ENCODE assay signal across 18 cellular contexts in the genomic region with DNA sequence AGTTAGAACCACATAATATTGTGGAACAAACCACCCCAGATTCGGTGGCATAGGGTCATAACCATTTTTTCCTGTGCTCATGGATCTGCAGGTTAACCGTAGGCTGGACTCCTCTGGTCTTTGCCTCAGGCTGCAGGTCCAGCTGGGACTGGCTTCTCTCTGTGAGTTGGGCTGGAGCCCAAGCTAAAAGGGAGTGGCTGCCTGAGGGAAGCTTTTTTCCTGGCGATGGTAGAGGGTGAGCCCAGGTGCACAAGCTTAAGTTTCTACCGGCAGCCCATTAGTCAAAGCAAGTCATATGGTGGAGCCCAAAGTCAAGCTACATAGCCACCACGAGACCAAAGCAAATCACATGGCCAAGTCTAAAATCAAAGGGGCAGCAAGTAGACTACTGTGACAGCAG. TPM values are rescaled to one million over a fixed set of nuclear protein-coding genes. Genes with fewer than 3 reads are reported as not detected.
DNase-seq lines count a peak whose midpoint lies in the region; ATAC-seq, FAIRE-seq and TF ChIP-seq lines count a peak whose summit lies in the region.
"Had no signal": no experiment of that assay in that cellular context is flagged by ENCODE, and none has a peak within 500 bp of the region (broad histone marks: within the 10 kb centered on the region; RNA-seq: fewer than 3 reads in every experiment).

No MANE protein-coding gene starts in this region.

- H3K27me3 ChIP-seq in thyroid gland: no peaks in the 10 kb centered on the region
- no peaks in the 10 kb centered on the region for H3K27me3 ChIP-seq in sigmoid colon

- no peak for FAIRE-seq in GM12891 (lab: Jason Lieb, UNC)
- FAIRE-seq: A549, GM18507 had no signal

- intact Hi-C loops in thyroid gland (cut with DNase I): no loop called here
- intact Hi-C loops in sigmoid colon (cut with DNase I): no loop called here

- no peaks in the 10 kb centered on the region for H3K9me3 ChIP-seq in thyroid gland
- no peaks in the 10 kb centered on the region for H3K9me3 ChIP-seq in sigmoid colon
- H3K9me3 ChIP-seq: A549 had no signal

- no peak for ATAC-seq in HG02852 (IDR thresholded peaks at IDR 0.05; ENCODE audit: unreplicated experiment)
- ATAC-seq: A549, Panc1 had no signal

- TF ChIP-seq POLR2A in thyroid gland (IDR thresholded peaks at IDR 0.05) (no peak), sigmoid colon (IDR thresholded peaks at IDR 0.05) (no peak), GM12891 (IDR thresholded peaks at IDR 0.05; ENCODE audit: low read depth, low read length) (no peak)

- TF ChIP-seq CTCF in thyroid gland (IDR thresholded peaks at IDR 0.05): no peak
- no peak for TF ChIP-seq CTCF in sigmoid colon (IDR thresholded peaks at IDR 0.05)

- DNase-seq in NCI-H82 (lab: John Stamatoyannopoulos, UW): peak; percentile 40
- DNase-seq in NCI-H82 treated with DMSO at 0.1 percent for 48 hours (lab: John Stamatoyannopoulos, UW; ENCODE audit: unreplicated experiment): no peak
- peak; percentile 63 for DNase-seq in NCI-H69 (lab: John Stamatoyannopoulos, UW)
- peak; percentile 14 for DNase-seq in epithelial cell of prostate (ENCODE audit: low read depth, low spot score)
- peak; percentile 18 to 48 for DNase-seq in thyroid gland
- DNase-seq in sigmoid colon: no peak
- DNase-seq in GM12891 (ENCODE audit: insufficient read length, low spot score): no peak
- DNase-seq: DMS153, EL, NCI-H1436 treated with DMSO at 0.1 percent for 48 hours, NCI-H510A treated with DMSO at 0.1 percent for 48 hours had no signal

- 56 to 58% methylated on average over 5 of the region's 5 CpGs for WGBS in thyroid gland, 2 donors
- WGBS in sigmoid colon, 2 donors: 44 to 87% methylated on average over 5 of the region's 5 CpGs

- H3K4me3 ChIP-seq in thyroid gland (replicated peaks in 1 of 3) (no peak overlapping the region), sigmoid colon (no peak overlapping the region)
- H3K4me3 ChIP-seq: A549 had no signal

- H3K4me1 ChIP-seq in thyroid gland (peaks cover 5 to 8% of the 10 kb centered on the region in 2 donors), sigmoid colon (no peaks in the 10 kb centered on the region)
- H3K4me1 ChIP-seq: A549 had no signal

- no peak for TF ChIP-seq EP300 in sigmoid colon (IDR thresholded peaks at IDR 0.05)

- H3K36me3 ChIP-seq in thyroid gland (no peaks in the 10 kb centered on the region), sigmoid colon (no peaks in the 10 kb centered on the region)

- H3K27ac ChIP-seq in epithelial cell of prostate: no peak overlapping the region
- H3K27ac ChIP-seq in thyroid gland: no peak overlapping the region
- no peak overlapping the region for H3K27ac ChIP-seq in sigmoid colon
- H3K27ac ChIP-seq: A549, C4-2B had no signal

TF ChIP-seq in GM12891, 5 proteins besides CTCF, POLR2A, EP300 and RAD21:
- no peak for TF ChIP-seq TAF1 (IDR thresholded peaks at IDR 0.05; ENCODE audit: low read depth, low read length)

RNA-seq across cellular contexts. Expression of a gene that starts 13.8 kb away (rescaled TPM):
- total RNA-seq in thyroid gland (1 to 10 TPM in 3 of 4 donors, under 1 TPM in 1; 0.54 to 9.3 (median 2.6) TPM), sigmoid colon (1 to 10 TPM in 2 of 4 donors, under 1 TPM in 2; 0.55 to 1.9 (median 0.86) TPM)
- polyA plus RNA-seq in sigmoid colon: 1 to 10 TPM in 1 of 3 donors, under 1 TPM in 1, not detected in 1; 0.38 to 1.2 TPM
- polyA plus RNA-seq in GM12891 (2012; ENCODE audit: low read depth, missing spikeins): not detected
- polyA plus RNA-seq: IgD-negative memory B cell had no signal

RNA-seq across cellular contexts. Expression of a gene that starts 31.6 kb away (rescaled TPM):
- total RNA-seq in thyroid gland (under 1 TPM in 1 of 4 donors, not detected in 3; 0.67 TPM), sigmoid colon (not detected)
- under 1 TPM in 1 of 3 donors, not detected in 2; 0.10 TPM for polyA plus RNA-seq in sigmoid colon
- polyA plus RNA-seq in GM12891 (2012; ENCODE audit: low read depth, missing spikeins): 0.22 TPM
- total RNA-seq: LHCN-M2 had no signal
- polyA plus RNA-seq: IgD-negative memory B cell had no signal

RNA-seq across cellular contexts. Expression of a gene that starts 36.5 kb away (rescaled TPM):
- total RNA-seq in thyroid gland: 10 to 100 TPM; 11.0 to 18.3 (median 15.9) TPM
- total RNA-seq in sigmoid colon: 1 to 10 TPM; 4.9 to 8.3 (median 7.9) TPM
- polyA plus RNA-seq in sigmoid colon: 1 to 10 TPM in 2 of 3 donors, under 1 TPM in 1; 0.99 to 1.4 (median 1.2) TPM
- polyA plus RNA-seq in GM12891 (2012; ENCODE audit: low read depth, missing spikeins): 0.19 TPM

Comparison
In these comparisons a context has a peak if more than half of its experiments do, and no peak if none do; other contexts are left out.
1. DNase-seq: peak in NCI-H82 (single experiment), NCI-H69 (single experiment), epithelial cell of prostate (single experiment) and thyroid gland (2 of 2); none in NCI-H82 treated with DMSO at 0.1 percent for 48 hours (single experiment), sigmoid colon (single experiment) and GM12891 (single experiment).